23 cellular contexts compared by ENCODE assay signal in genomic region chr6:71400852-71401251, GRCh38.
DNase-seq lines count a peak whose midpoint lies in the region; ATAC-seq, FAIRE-seq and TF ChIP-seq lines count a peak whose summit lies in the region.
"Had no signal": no experiment of that assay in that cellular context is flagged by ENCODE, and none has a peak within 500 bp of the region (broad histone marks: within the 10 kb centered on the region; RNA-seq: fewer than 3 reads in every experiment).

No MANE protein-coding gene starts in this region.

- H2AFZ ChIP-seq in SU-DHL-6 (ENCODE audit: low read depth, low read length, severe bottlenecking): peak overlapping the region; percentile 76
- H2AFZ ChIP-seq: hepatocyte had no signal

- no peak overlapping the region for H3K9ac ChIP-seq in SU-DHL-6 (ENCODE audit: low read length)
- H3K9ac ChIP-seq in kidney (ENCODE audit: low read length in 2 of 2): peak overlapping the region; percentile 3 to 61

- CTCF ChIA-PET in MCF 10A (lab: Yijun Ruan, JAX): no interaction called here

- peaks cover 0 to 4% of the 10 kb centered on the region in 2 donors for H3K4me1 ChIP-seq in breast epithelium
- H3K4me1 ChIP-seq in kidney (ENCODE audit: control insufficient read depth in 1 of 2, insufficient read depth in 1 of 2, low read depth in 1 of 2, low read length in 2 of 2): peaks cover 21 to 38% of the 10 kb centered on the region in 2 donors

- peaks cover 18% of the 10 kb centered on the region for H3K4me1 Mint-ChIP-seq in MCF 10A (ENCODE audit: insufficient read depth, unreplicated experiment)
- H3K4me1 Mint-ChIP-seq: T-cell had no signal

- ATAC-seq in left lobe of liver: no peak
- ATAC-seq in HG02759 (IDR thresholded peaks at IDR 0.05; ENCODE audit: unreplicated experiment): no peak
- no peak for ATAC-seq in GM19023 (IDR thresholded peaks at IDR 0.05; ENCODE audit: unreplicated experiment)
- ATAC-seq: effector memory CD8-positive, alpha-beta T cell; lower lobe of right lung; T-cell had no signal

- no peak overlapping the region for H3K4me3 Mint-ChIP-seq in MCF 10A (ENCODE audit: unreplicated experiment)
- H3K4me3 Mint-ChIP-seq: activated CD4-positive, alpha-beta memory T cell treated with anti-CD3 and anti-CD28 coated beads, Interleukin-2, amount 10 ng/mL, durations not matched to agents 7 days and 5 days; B cell; effector memory CD8-positive, alpha-beta T cell; IgD-negative memory B cell; T-cell; type B pancreatic cell had no signal

- DNase-seq in MCF 10A (ENCODE audit: unreplicated experiment): no peak
- DNase-seq in breast epithelium (ENCODE audit: low spot score in 2 of 2): no peak
- no peak for DNase-seq in kidney
- no peak for DNase-seq in activated naive CD4-positive, alpha-beta T cell treated with Interleukin-2 at 50 U/mL for 16 hours
- no peak for DNase-seq in left lobe of liver (ENCODE audit: low spot score)
- DNase-seq: activated CD4-positive, alpha-beta memory T cell treated with anti-CD3 and anti-CD28 coated beads, Interleukin-2, amount 10 ng/mL, durations not matched to agents 7 days and 5 days; activated CD4-positive, CD25-positive, alpha-beta regulatory T cell treated with anti-CD3 and anti-CD28 coated beads, Interleukin-2, amount 50 U/mL, for 72 hours; effector memory CD8-positive, alpha-beta T cell; lower lobe of right lung; NCI-H1417; NCI-H2081 treated with DMSO at 0.1 percent for 48 hours; OCI-M1; SIG-M5; T-cell had no signal

- H4K20me1 ChIP-seq in SU-DHL-6 (ENCODE audit: low read depth, low read length): no peaks in the 10 kb centered on the region

- POLR2A ChIA-PET in MCF 10A (lab: Yijun Ruan, JAX): interaction anchor here (1.3 kb wide), 1 partner anchor 19 kb away, joined by 6 read pairs; no protein-coding TSS in a partner anchor

- H3F3A ChIP-seq in SU-DHL-6 (ENCODE audit: insufficient read depth): no peaks in the 10 kb centered on the region

- no peak overlapping the region for H3K4me3 ChIP-seq in breast epithelium
- no peak overlapping the region for H3K4me3 ChIP-seq in SU-DHL-6 (ENCODE audit: insufficient read depth, low read length, poor library complexity, severe bottlenecking)
- peak overlapping the region; percentile 0 to 32 for H3K4me3 ChIP-seq in kidney (ENCODE audit: low read length in 2 of 2)
- H3K4me3 ChIP-seq: esophagus muscularis mucosa, hepatocyte, lower lobe of right lung had no signal

- H3K36me3 ChIP-seq in breast epithelium (peaks cover 3% of the 10 kb centered on the region), SU-DHL-6 (ENCODE audit: low read length) (no peaks in the 10 kb centered on the region), kidney (ENCODE audit: control insufficient read depth in 1 of 2, insufficient read depth in 2 of 2, low read length in 2 of 2) (peaks cover 6 to 20% of the 10 kb centered on the region in 2 donors)

- H3K9me3 Mint-ChIP-seq in MCF 10A (ENCODE audit: unreplicated experiment): no peaks in the 10 kb centered on the region
- H3K9me3 Mint-ChIP-seq: activated CD4-positive, alpha-beta memory T cell treated with anti-CD3 and anti-CD28 coated beads, Interleukin-2, amount 10 ng/mL, durations not matched to agents 7 days and 5 days; effector memory CD8-positive, alpha-beta T cell; IgD-negative memory B cell; T-cell; type B pancreatic cell had no signal

- H3K9me3 ChIP-seq in breast epithelium (no peaks in the 10 kb centered on the region), SU-DHL-6 (ENCODE audit: insufficient read depth, low read length) (no peaks in the 10 kb centered on the region), kidney (ENCODE audit: control insufficient read depth in 1 of 2, low read length in 2 of 2) (no peaks in the 10 kb centered on the region)
- H3K9me3 ChIP-seq: esophagus muscularis mucosa, lower lobe of right lung had no signal

- intact Hi-C loops in MCF 10A (cut with micrococcal nuclease) (no loop called here), breast epithelium (cut with DNase I; ENCODE audit: low total_unique reads) (no loop called here), kidney (cut with DNase I) (no loop called here)

- FAIRE-seq in kidney (lab: Jason Lieb, UNC): no peak
- FAIRE-seq: H1 had no signal

- H3K27ac Mint-ChIP-seq in MCF 10A (ENCODE audit: low read depth, unreplicated experiment): peak overlapping the region; percentile 57
- H3K27ac Mint-ChIP-seq: activated CD4-positive, alpha-beta memory T cell treated with anti-CD3 and anti-CD28 coated beads, Interleukin-2, amount 10 ng/mL, durations not matched to agents 7 days and 5 days; B cell; effector memory CD8-positive, alpha-beta T cell; IgD-negative memory B cell; T-cell; type B pancreatic cell had no signal

- H3K27ac ChIP-seq in breast epithelium (peak overlapping the region in 1 of 2 donors; percentile 12), SU-DHL-6 (ENCODE audit: low read depth, low read length) (no peak overlapping the region), kidney (ENCODE audit: low read depth in 2 of 2, low read length in 2 of 2) (peak overlapping the region; percentile 47 to 79)
- H3K27ac ChIP-seq: hepatocyte, lower lobe of right lung had no signal

- peaks cover 4% of the 10 kb centered on the region for H3K36me3 Mint-ChIP-seq in MCF 10A (ENCODE audit: insufficient read depth, unreplicated experiment)
- H3K36me3 Mint-ChIP-seq: T-cell had no signal

- no peaks in the 10 kb centered on the region for H3K27me3 ChIP-seq in breast epithelium
- H3K27me3 ChIP-seq in SU-DHL-6 (ENCODE audit: low read length): no peaks in the 10 kb centered on the region
- H3K27me3 ChIP-seq: esophagus muscularis mucosa, hepatocyte had no signal

- H3K79me2 ChIP-seq in SU-DHL-6 (ENCODE audit: insufficient read depth, low read length): no peaks in the 10 kb centered on the region

- no TSS peak for BruUV-seq in MCF 10A (replicated peaks; lab: Mats Ljungman, UMichigan)

- no peaks in the 10 kb centered on the region for H3K27me3 Mint-ChIP-seq in MCF 10A (ENCODE audit: insufficient read depth, unreplicated experiment)
- H3K27me3 Mint-ChIP-seq: type B pancreatic cell had no signal

- TF ChIP-seq POLR2A in breast epithelium (IDR thresholded peaks at IDR 0.05): no peak

- no peaks in the 10 kb centered on the region for H3K9me2 ChIP-seq in SU-DHL-6 (replicated peaks; ENCODE audit: insufficient read depth, low read length)

- TF ChIP-seq CTCF in MCF 10A (IDR thresholded peaks at IDR 0.05; ENCODE audit: unreplicated experiment) (no peak), breast epithelium (IDR thresholded peaks at IDR 0.05) (no peak), SU-DHL-6 (IDR thresholded peaks at IDR 0.05; ENCODE audit: insufficient read depth, low read length, poor library complexity, severe bottlenecking) (no peak), kidney (IDR thresholded peaks at IDR 0.05; ENCODE audit: borderline replicate concordance, extremely low read depth, insufficient read depth) (no peak)

- no peak overlapping the region for H3K4me2 ChIP-seq in SU-DHL-6 (ENCODE audit: low read depth, low read length, poor library complexity, severe bottlenecking)
- H3K4me2 ChIP-seq: hepatocyte had no signal

Comparison
In these comparisons a context has a peak if more than half of its experiments do, and no peak if none do; other contexts are left out.
1. H3K4me3 ChIP-seq: peak in kidney (2 of 2); none in breast epithelium (0 of 3) and SU-DHL-6 (single experiment).